22 cellular contexts compared by ENCODE assay signal in the genomic region with DNA sequence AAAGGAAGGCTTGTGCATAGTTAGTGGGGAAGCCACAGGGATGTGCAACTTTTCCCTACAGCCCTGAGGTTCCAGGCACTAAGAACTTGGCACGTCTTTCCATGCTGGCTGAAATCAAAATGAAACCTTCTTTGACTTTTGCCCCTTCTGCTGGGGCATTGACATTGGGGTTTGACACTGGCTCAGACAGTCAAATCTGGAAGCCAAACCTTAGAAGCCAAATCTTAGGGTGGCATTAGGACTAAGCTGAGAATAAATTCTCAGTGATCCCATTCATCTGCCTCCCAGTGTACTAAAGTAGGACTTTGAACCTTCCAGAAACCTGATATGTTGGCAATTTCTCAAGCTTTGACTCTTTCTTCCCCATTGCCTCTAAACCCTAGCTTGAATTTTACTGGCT. TPM values are rescaled to one million over a fixed set of nuclear protein-coding genes. Genes with fewer than 3 reads are reported as not detected.
A peak's percentile ranks its signal among the peaks of the same experiment; 100 is the strongest.
DNase-seq lines count a peak whose midpoint lies in the region; ATAC-seq and TF ChIP-seq lines count a peak whose summit lies in the region.
"Had no signal": no experiment of that assay in that cellular context is flagged by ENCODE, and none has a peak within 500 bp of the region (broad histone marks: within the 10 kb centered on the region; RNA-seq: fewer than 3 reads in every experiment).

No MANE protein-coding gene starts in this region.

- no peaks in the 10 kb centered on the region for H3K27me3 ChIP-seq in trophoblast cell (ENCODE audit: insufficient read depth, low read length)

- H2AFZ ChIP-seq in trophoblast cell (ENCODE audit: insufficient read depth, low read length, poor library complexity): no peak overlapping the region

- no peaks in the 10 kb centered on the region for H3K4me1 Mint-ChIP-seq in stimulated activated effector memory CD8-positive, alpha-beta T cell treated with anti-CD3 and anti-CD28 coated beads, Interleukin-12 subunit alpha, Interleukin-12 subunit beta, amount 100 ng/mL, for 72 hours
- H3K4me1 Mint-ChIP-seq: CD8-positive, alpha-beta memory T cell had no signal

- TF ChIP-seq CTCF in 22Rv1 (IDR thresholded peaks at IDR 0.05): no peak

- no peak overlapping the region for H3K14ac ChIP-seq in trophoblast cell (ENCODE audit: low read length)

- no peak overlapping the region for H2AK5ac ChIP-seq in trophoblast cell (ENCODE audit: low read length)

- no peak overlapping the region for H4K91ac ChIP-seq in trophoblast cell (ENCODE audit: low read depth, low read length)

- H3K36me3 Mint-ChIP-seq in stimulated activated effector memory CD8-positive, alpha-beta T cell treated with anti-CD3 and anti-CD28 coated beads, Interleukin-12 subunit alpha, Interleukin-12 subunit beta, amount 100 ng/mL, for 72 hours: no peaks in the 10 kb centered on the region
- no peaks in the 10 kb centered on the region for H3K36me3 Mint-ChIP-seq in activated naive CD4-positive, alpha-beta T cell treated with anti-CD3 and anti-CD28 coated beads, Interleukin-2, amount 50 U/mL, for 72 hours
- H3K36me3 Mint-ChIP-seq: CD8-positive, alpha-beta memory T cell had no signal

- no CpG with 5 or more reads among the region's 1 CpG for WGBS in trophoblast cell (ENCODE audit: extremely low coverage, insufficient coverage, insufficient read length)

- no peaks in the 10 kb centered on the region for H3K79me2 ChIP-seq in trophoblast cell (ENCODE audit: control insufficient read depth, insufficient read depth, low read length, poor library complexity)

- no peak overlapping the region for H2BK5ac ChIP-seq in trophoblast cell (ENCODE audit: low read depth, low read length, poor library complexity)

- no peaks in the 10 kb centered on the region for H3K4me1 ChIP-seq in trophoblast cell (ENCODE audit: control insufficient read depth in 1 of 2, insufficient read depth in 2 of 2, low read length in 2 of 2)

- no peak overlapping the region for H3K4me2 ChIP-seq in trophoblast cell (ENCODE audit: low read length)
- H3K4me2 ChIP-seq: SK-N-SH had no signal

- H4K8ac ChIP-seq in trophoblast cell (ENCODE audit: low read depth, low read length): no peak overlapping the region

- no peaks in the 10 kb centered on the region for H3K79me1 ChIP-seq in trophoblast cell (ENCODE audit: low read length)

- H3K4me3 Mint-ChIP-seq in stimulated activated effector memory CD8-positive, alpha-beta T cell treated with anti-CD3 and anti-CD28 coated beads, Interleukin-12 subunit alpha, Interleukin-12 subunit beta, amount 100 ng/mL, for 72 hours: no peak overlapping the region
- H3K4me3 Mint-ChIP-seq: CD8-positive, alpha-beta memory T cell had no signal

- peaks cover 0 to 6% of the 10 kb centered on the region in 2 experiments for H3K36me3 ChIP-seq in trophoblast cell (ENCODE audit: control insufficient read depth in 1 of 2, insufficient read depth in 2 of 2, low read length in 2 of 2)

- peaks cover 2% of the 10 kb centered on the region for H3K9me3 Mint-ChIP-seq in stimulated activated effector memory CD8-positive, alpha-beta T cell treated with anti-CD3 and anti-CD28 coated beads, Interleukin-12 subunit alpha, Interleukin-12 subunit beta, amount 100 ng/mL, for 72 hours
- H3K9me3 Mint-ChIP-seq in activated naive CD4-positive, alpha-beta T cell treated with anti-CD3 and anti-CD28 coated beads, Interleukin-2, amount 50 U/mL, for 72 hours: no peaks in the 10 kb centered on the region

- no peak overlapping the region for H2BK12ac ChIP-seq in trophoblast cell (ENCODE audit: low read length)

- DNase-seq in HuH-7 (ENCODE audit: low spot score): peak; percentile 51
- no peak for DNase-seq in left colon
- DNase-seq in myocyte (ENCODE audit: low read depth): peak; percentile 7
- no peak for DNase-seq in stimulated activated effector memory CD8-positive, alpha-beta T cell treated with anti-CD3 and anti-CD28 coated beads, Interleukin-12 subunit alpha, Interleukin-12 subunit beta, amount 100 ng/mL, for 72 hours (ENCODE audit: low spot score in 2 of 2)
- no peak for DNase-seq in trophoblast cell
- no peak for DNase-seq in NCI-H146 (lab: John Stamatoyannopoulos, UW)
- no peak for DNase-seq in activated naive CD4-positive, alpha-beta T cell treated with anti-CD3 and anti-CD28 coated beads, Interleukin-2, amount 50 U/mL, for 72 hours (ENCODE audit: low spot score in 2 of 2)
- DNase-seq: CD8-positive, alpha-beta memory T cell; DMS79 treated with DMSO at 0.1 percent for 48 hours; Kasumi-1; NCI-H1436; NCI-H2029; NCI-H2227 treated with DMSO at 0.1 percent for 48 hours; NCI-H510A; NCI-H774; NK-92 treated with Interleukin-12 subunit alpha and Interleukin-12 subunit beta, amount 100 ng/mL, for 24 hours; SIG-M5; SK-N-SH had no signal

- no peak overlapping the region for H3K9ac ChIP-seq in trophoblast cell (ENCODE audit: low read length)
- H3K9ac ChIP-seq: SK-N-SH had no signal

- H3K4ac ChIP-seq in trophoblast cell (ENCODE audit: low read depth, low read length): no peak overlapping the region

- H3K4me3 ChIP-seq in trophoblast cell (ENCODE audit: low read depth, low read length): no peak overlapping the region
- H3K4me3 ChIP-seq: GM12878 had no signal

- no peak overlapping the region for H4K12ac ChIP-seq in trophoblast cell (ENCODE audit: low read depth, low read length)

- no peak overlapping the region for H3K27ac Mint-ChIP-seq in stimulated activated effector memory CD8-positive, alpha-beta T cell treated with anti-CD3 and anti-CD28 coated beads, Interleukin-12 subunit alpha, Interleukin-12 subunit beta, amount 100 ng/mL, for 72 hours
- no peak overlapping the region for H3K27ac Mint-ChIP-seq in activated naive CD4-positive, alpha-beta T cell treated with anti-CD3 and anti-CD28 coated beads, Interleukin-2, amount 50 U/mL, for 72 hours
- H3K27ac Mint-ChIP-seq: CD8-positive, alpha-beta memory T cell had no signal

- no peaks in the 10 kb centered on the region for H3K9me3 ChIP-seq in trophoblast cell (ENCODE audit: insufficient read depth, low read depth, low read length)
- H3K9me3 ChIP-seq: SK-N-SH had no signal

- H3K23ac ChIP-seq in trophoblast cell (ENCODE audit: low read length): no peak overlapping the region

- intact Hi-C loops in left colon (cut with DNase I, micrococcal nuclease): no loop called here

- ATAC-seq in left colon: peak; percentile 66
- ATAC-seq in stimulated activated effector memory CD8-positive, alpha-beta T cell treated with anti-CD3 and anti-CD28 coated beads, Interleukin-12 subunit alpha, Interleukin-12 subunit beta, amount 100 ng/mL, for 72 hours: no peak
- no peak for ATAC-seq in activated naive CD4-positive, alpha-beta T cell treated with anti-CD3 and anti-CD28 coated beads, Interleukin-2, amount 50 U/mL, for 72 hours
- ATAC-seq: GM12878 had no signal

- no peak overlapping the region for H2BK120ac ChIP-seq in trophoblast cell (ENCODE audit: insufficient read depth, low read length, poor library complexity)

- H3K27ac ChIP-seq in 22Rv1 (peak overlapping the region; percentile 58), trophoblast cell (ENCODE audit: low read depth, low read length) (no peak overlapping the region)
- H3K27ac ChIP-seq: C4-2B, RWPE1 had no signal

- no peak overlapping the region for H3K18ac ChIP-seq in trophoblast cell (ENCODE audit: low read length)

RNA-seq across cellular contexts. Expression of a gene that starts 31.3 kb away (rescaled TPM):
- total RNA-seq in left colon (under 1 TPM; 0.08 to 0.15 TPM), myocyte (2.3 and 4.0 TPM in 2 replicates)
- polyA plus RNA-seq in myocyte (2012): 0.43 TPM
- 0.03 and 0.04 TPM in 2 replicates for polyA plus RNA-seq in trophoblast cell (2013)
- not detected for total RNA-seq in activated naive CD4-positive, alpha-beta T cell treated with anti-CD3 and anti-CD28 coated beads, Interleukin-2, amount 50 U/mL, for 72 hours
- total RNA-seq: CD8-positive, alpha-beta memory T cell; GM12878 had no signal
- polyA plus RNA-seq: CD8-positive, alpha-beta memory T cell; GM12878 had no signal

Comparison
In these comparisons a context has a peak if more than half of its experiments do, and no peak if none do; other contexts are left out.
1. DNase-seq: peak in HuH-7 (single experiment) and myocyte (single experiment); none in left colon (0 of 2), stimulated activated effector memory CD8-positive, alpha-beta T cell treated with anti-CD3 and anti-CD28 coated beads, Interleukin-12 subunit alpha, Interleukin-12 subunit beta, amount 100 ng/mL, for 72 hours (0 of 2), trophoblast cell (0 of 2), NCI-H146 (single experiment) and activated naive CD4-positive, alpha-beta T cell treated with anti-CD3 and anti-CD28 coated beads, Interleukin-2, amount 50 U/mL, for 72 hours (0 of 2).